In the genomic region with DNA sequence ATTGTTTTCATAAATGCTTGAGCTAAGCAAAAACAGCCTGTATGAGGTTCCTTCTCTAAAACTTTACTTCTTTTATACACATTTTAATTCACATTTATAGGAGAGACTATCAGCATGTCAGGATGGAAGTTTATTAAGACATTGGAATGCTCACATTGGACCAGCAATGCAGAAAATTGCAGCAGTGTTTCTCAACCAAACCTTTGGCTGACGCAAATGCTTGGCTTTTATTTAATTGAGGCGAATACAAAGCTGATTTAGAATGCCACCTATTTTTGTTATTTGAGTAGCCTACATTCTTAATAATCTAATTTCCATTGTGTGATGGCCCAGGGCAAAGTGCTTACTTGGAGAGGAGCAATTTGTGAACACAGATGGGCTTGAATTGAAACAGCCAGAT, we compare ENCODE assay signal across 24 cellular contexts.
A peak's percentile ranks its signal among the peaks of the same experiment; 100 is the strongest.
DNase-seq lines count a peak whose midpoint lies in the region; ATAC-seq, FAIRE-seq and TF ChIP-seq lines count a peak whose summit lies in the region.
"Had no signal": no experiment of that assay in that cellular context is flagged by ENCODE, and none has a peak within 500 bp of the region (broad histone marks: within the 10 kb centered on the region; RNA-seq: fewer than 3 reads in every experiment).

No MANE protein-coding gene starts in this region.

- H3K36me3 Mint-ChIP-seq in glutamatergic neuron (ENCODE audit: unreplicated experiment), result no peaks in the 10 kb centered on the region
- H3K36me3 Mint-ChIP-seq: CD8-positive, alpha-beta T cell had no signal

- peak; percentile 4 for DNase-seq in IMR-90
- DNase-seq in K562 (ENCODE audit: extremely low read depth in 1 of 4, low spot score in 3 of 4), result no peak
- no peak for DNase-seq in glutamatergic neuron
- no peak for DNase-seq in T-helper 9 cell
- no peak for DNase-seq in GDM1 (lab: John Stamatoyannopoulos, UW)
- no peak for DNase-seq in activated T-cell treated with anti-CD3 and anti-CD28 coated beads for 4 hours
- no peak for DNase-seq in left ventricle myocardium superior
- DNase-seq: Caco-2; CD8-positive, alpha-beta T cell; DMS79 treated with DMSO at 0.1 percent for 48 hours; KBM-7; MG63; NCI-H1105 treated with DMSO at 0.1 percent for 48 hours; NCI-H146; NCI-H2029; NCI-H446 treated with DMSO at 0.1 percent for 48 hours; NCI-H526; NCI-H82; PC-9; Right ventricle myocardium superior had no signal

- no peak for TF ChIP-seq CTCF in IMR-90 (conservative IDR thresholded peaks at IDR 0.05; ENCODE audit: low read depth, low read length)
- TF ChIP-seq CTCF in K562 (IDR thresholded peaks at IDR 0.05 in 2 of 3, conservative IDR thresholded peaks at IDR 0.05 in 1 of 3; ENCODE audit: insufficient read depth in 2 of 3, low read depth in 1 of 3, low read length in 3 of 3), result no peak
- TF ChIP-seq CTCF in glutamatergic neuron (IDR thresholded peaks at IDR 0.05; ENCODE audit: partially characterized antibody, unreplicated experiment), result no peak

- no peaks in the 10 kb centered on the region for H3K4me1 Mint-ChIP-seq in glutamatergic neuron (ENCODE audit: low read depth, unreplicated experiment)
- H3K4me1 Mint-ChIP-seq: B cell had no signal

- H3K79me2 ChIP-seq in K562 (ENCODE audit: control insufficient read depth, insufficient read depth, low read length), result no peaks in the 10 kb centered on the region

- H4K20me1 ChIP-seq in IMR-90 (ENCODE audit: insufficient read depth, low read length), result no peaks in the 10 kb centered on the region
- no peaks in the 10 kb centered on the region for H4K20me1 ChIP-seq in K562 (replicated peaks; ENCODE audit: control insufficient read depth, insufficient read depth, low read length)

- dilution Hi-C loops in IMR-90 (cut with HindIII; ENCODE audit: low sequenced_read_pairs, unreplicated experiment), result no loop called here

- no peak overlapping the region for H2AK9ac ChIP-seq in IMR-90 (replicated peaks; ENCODE audit: low read depth, low read length, poor library complexity)

- H3K36me3 ChIP-seq in IMR-90 (ENCODE audit: control insufficient read depth, insufficient read depth, low read length), result no peaks in the 10 kb centered on the region
- no peaks in the 10 kb centered on the region for H3K36me3 ChIP-seq in K562 (ENCODE audit: control insufficient read depth, insufficient read depth, low read length)
- H3K36me3 ChIP-seq: MG63, SJSA1 had no signal

- no peak for TF ChIP-seq RAD21 in IMR-90 (IDR thresholded peaks at IDR 0.05; ENCODE audit: low read length)
- TF ChIP-seq RAD21 in K562 (CRISPR knock-in tag; conservative IDR thresholded peaks at IDR 0.05 in 1 of 2, IDR thresholded peaks at IDR 0.05 in 1 of 2), result no peak

- ATAC-seq in IMR-90 (ENCODE audit: low read depth), result no peak
- no peak for ATAC-seq in K562
- ATAC-seq in left ventricle myocardium superior, result no peak
- ATAC-seq: CD8-positive, alpha-beta T cell had no signal

- no peak overlapping the region for H2BK5ac ChIP-seq in IMR-90 (ENCODE audit: low read depth, low read length, poor library complexity, severe bottlenecking)

- WGBS in IMR-90 (ENCODE audit: extremely low coverage in 2 of 2, insufficient read length in 1 of 2), 2 experiments, result no CpG with 5 or more reads among the region's 2 CpGs
- WGBS in K562 (ENCODE audit: insufficient coverage, low coverage, missing lambda C conversion rate), result 91% methylated on average over 2 of the region's 2 CpGs

- no peak overlapping the region for H3K23ac ChIP-seq in IMR-90 (ENCODE audit: low read depth, low read length)

- H2BK120ac ChIP-seq in IMR-90 (ENCODE audit: low read depth, low read length), result no peak overlapping the region

- H2AK5ac ChIP-seq in IMR-90 (ENCODE audit: low read depth, low read length), result no peak overlapping the region

- no peak overlapping the region for H3K4ac ChIP-seq in IMR-90 (ENCODE audit: low read depth, low read length)

- no peaks in the 10 kb centered on the region for H3K27me3 ChIP-seq in IMR-90 (ENCODE audit: control insufficient read depth, insufficient read depth, low read length)
- H3K27me3 ChIP-seq in K562 (ENCODE audit: control insufficient read depth in 2 of 2, insufficient read depth in 2 of 2, low read length in 2 of 2), result no peaks in the 10 kb centered on the region
- H3K27me3 ChIP-seq: MG63, SJSA1 had no signal

- H3K4me3 ChIP-seq in IMR-90 (ENCODE audit: insufficient read depth, low read depth, low read length), result no peak overlapping the region
- H3K4me3 ChIP-seq in K562, result no peak overlapping the region
- H3K4me3 ChIP-seq: MG63, PC-9, SJSA1 had no signal

- H3K56ac ChIP-seq in IMR-90 (ENCODE audit: extremely low read depth, insufficient read depth, low read length), result no peak overlapping the region

- no peak overlapping the region for H4K91ac ChIP-seq in IMR-90 (ENCODE audit: insufficient read depth, low read depth, low read length)

- in situ Hi-C loops in IMR-90 (cut with MboI; ENCODE audit: low sequenced_read_pairs) (no loop called here), K562 (cut with MboI) (no loop called here)

- H3K14ac ChIP-seq in IMR-90 (replicated peaks; ENCODE audit: low read depth, low read length), result no peak overlapping the region

- no peak overlapping the region for H4K8ac ChIP-seq in IMR-90 (ENCODE audit: low read depth in 2 of 2, low read length in 2 of 2)

- no peak overlapping the region for H3K4me3 Mint-ChIP-seq in glutamatergic neuron (ENCODE audit: unreplicated experiment)
- H3K4me3 Mint-ChIP-seq: B cell; CD8-positive, alpha-beta T cell had no signal

- no peaks in the 10 kb centered on the region for H3K9me3 Mint-ChIP-seq in glutamatergic neuron (ENCODE audit: unreplicated experiment)
- H3K9me3 Mint-ChIP-seq: CD8-positive, alpha-beta T cell had no signal

- FAIRE-seq in K562 (lab: Jason Lieb, UNC), result no peak
- FAIRE-seq: GM18507 had no signal

- H3K27me3 Mint-ChIP-seq in glutamatergic neuron (ENCODE audit: unreplicated experiment), result no peaks in the 10 kb centered on the region

- H3K9ac ChIP-seq in IMR-90 (ENCODE audit: low read depth, low read length), result no peak overlapping the region
- no peak overlapping the region for H3K9ac ChIP-seq in K562 (ENCODE audit: insufficient read depth in 1 of 2, low read depth in 2 of 2, low read length in 2 of 2)

- H3K9me1 ChIP-seq in IMR-90 (ENCODE audit: insufficient read depth, low read length) (no peaks in the 10 kb centered on the region), K562 (ENCODE audit: control insufficient read depth, insufficient read depth, low read length) (no peaks in the 10 kb centered on the region)

- intact Hi-C loops in IMR-90 (cut with micrococcal nuclease), result no loop called here
- intact Hi-C loops in K562 (cut with micrococcal nuclease), result no loop called here
- intact Hi-C loops in left ventricle myocardium superior (cut with micrococcal nuclease), result no loop called here

- CTCF ChIA-PET in IMR-90 (lab: Yijun Ruan, JAX) (no interaction called here), K562 (lab: Yijun Ruan, JAX; ENCODE audit: low intra/inter-chr PET ratio) (no interaction called here)

- BruUV-seq in IMR-90 (replicated peaks; lab: Mats Ljungman, UMichigan), result no TSS peak
- no TSS peak for BruUV-seq in K562 (replicated peaks; lab: Mats Ljungman, UMichigan)

- H3K27ac ChIP-seq in IMR-90 (ENCODE audit: insufficient read depth, low read length) (no peak overlapping the region), K562 (ENCODE audit: extremely low read depth, low read depth, low read length) (no peak overlapping the region)
- H3K27ac ChIP-seq: C4-2B, PC-9, SJSA1 had no signal

- H3K18ac ChIP-seq in IMR-90 (ENCODE audit: low read depth, low read length), result no peak overlapping the region

- TF ChIP-seq POLR2A in IMR-90 (IDR thresholded peaks at IDR 0.05; ENCODE audit: low read depth, low read length) (no peak), K562 (conservative IDR thresholded peaks at IDR 0.05) (no peak)

- H3K79me1 ChIP-seq in IMR-90 (ENCODE audit: low read depth in 1 of 2, low read length in 2 of 2), result no peaks in the 10 kb centered on the region

- no peak overlapping the region for H4K5ac ChIP-seq in IMR-90 (ENCODE audit: low read depth, low read length)

- H3K9me3 ChIP-seq in IMR-90 (ENCODE audit: control insufficient read depth, insufficient read depth, low read length), result no peaks in the 10 kb centered on the region
- H3K9me3 ChIP-seq in K562 (replicated peaks; ENCODE audit: control insufficient read depth, insufficient read depth, low read depth, low read length), result no peaks in the 10 kb centered on the region
- H3K9me3 ChIP-seq: Caco-2, MG63, SJSA1 had no signal

- POLR2A ChIA-PET in IMR-90 (lab: Charles Lee; ENCODE audit: unreplicated experiment) (no interaction called here), K562 (lab: Yijun Ruan, JAX) (interaction anchor here (0.7 kb wide), 2 partner anchors 9 to 13 kb away, joined by 3 read pairs; no protein-coding TSS in a partner anchor)

- H3K4me1 ChIP-seq in IMR-90 (ENCODE audit: control insufficient read depth, insufficient read depth, low read length) (no peaks in the 10 kb centered on the region), K562 (replicated peaks in 1 of 2; ENCODE audit: control insufficient read depth in 2 of 2, insufficient read depth in 2 of 2, low read length in 2 of 2) (no peaks in the 10 kb centered on the region; a peak in 1 of 5 replicates)
- H3K4me1 ChIP-seq: SJSA1 had no signal

- H2BK20ac ChIP-seq in IMR-90 (ENCODE audit: low read depth, low read length), result no peak overlapping the region

- peak overlapping the region; percentile 4 for H3K27ac Mint-ChIP-seq in glutamatergic neuron (ENCODE audit: unreplicated experiment)
- H3K27ac Mint-ChIP-seq: B cell; CD8-positive, alpha-beta T cell had no signal

- TF ChIP-seq EP300 in K562 (IDR thresholded peaks at IDR 0.05; ENCODE audit: low read length), result no peak

- H2BK15ac ChIP-seq in IMR-90 (ENCODE audit: low read depth, low read length), result no peak overlapping the region

- no peak overlapping the region for H3K4me2 ChIP-seq in IMR-90 (ENCODE audit: low read depth, low read length)
- no peak overlapping the region for H3K4me2 ChIP-seq in K562 (ENCODE audit: insufficient read depth, low read length)
- H3K4me2 ChIP-seq: PC-9 had no signal

- H2AFZ ChIP-seq in IMR-90 (replicated peaks; ENCODE audit: low read length, poor library complexity) (no peak overlapping the region), K562 (ENCODE audit: low read depth, low read length) (peak overlapping the region; percentile 9; the same call in 1 of the 2 replicates)
- H2AFZ ChIP-seq: PC-9 had no signal

TF ChIP-seq in IMR-90, 13 proteins besides CTCF, POLR2A, EP300 and RAD21 (continues in another document):
- TF ChIP-seq MAFK (IDR thresholded peaks at IDR 0.05; ENCODE audit: low read depth, low read length) (no peak), CEBPB (IDR thresholded peaks at IDR 0.05; ENCODE audit: low read depth, low read length) (no peak)

TF ChIP-seq in K562, 482 proteins besides CTCF, POLR2A, EP300 and RAD21 (continues in another document):
- TF ChIP-seq ZNF764 (CRISPR knock-in tag; IDR thresholded peaks at IDR 0.05; ENCODE audit: low read depth), result no peak
- no peak for TF ChIP-seq SMARCC2 (IDR thresholded peaks at IDR 0.05; ENCODE audit: low read depth)
- no peak for TF ChIP-seq OTX1 (CRISPR knock-in tag; IDR thresholded peaks at IDR 0.05)
